Comparison of ENCODE assay signal across 8 cellular contexts in the genomic region with DNA sequence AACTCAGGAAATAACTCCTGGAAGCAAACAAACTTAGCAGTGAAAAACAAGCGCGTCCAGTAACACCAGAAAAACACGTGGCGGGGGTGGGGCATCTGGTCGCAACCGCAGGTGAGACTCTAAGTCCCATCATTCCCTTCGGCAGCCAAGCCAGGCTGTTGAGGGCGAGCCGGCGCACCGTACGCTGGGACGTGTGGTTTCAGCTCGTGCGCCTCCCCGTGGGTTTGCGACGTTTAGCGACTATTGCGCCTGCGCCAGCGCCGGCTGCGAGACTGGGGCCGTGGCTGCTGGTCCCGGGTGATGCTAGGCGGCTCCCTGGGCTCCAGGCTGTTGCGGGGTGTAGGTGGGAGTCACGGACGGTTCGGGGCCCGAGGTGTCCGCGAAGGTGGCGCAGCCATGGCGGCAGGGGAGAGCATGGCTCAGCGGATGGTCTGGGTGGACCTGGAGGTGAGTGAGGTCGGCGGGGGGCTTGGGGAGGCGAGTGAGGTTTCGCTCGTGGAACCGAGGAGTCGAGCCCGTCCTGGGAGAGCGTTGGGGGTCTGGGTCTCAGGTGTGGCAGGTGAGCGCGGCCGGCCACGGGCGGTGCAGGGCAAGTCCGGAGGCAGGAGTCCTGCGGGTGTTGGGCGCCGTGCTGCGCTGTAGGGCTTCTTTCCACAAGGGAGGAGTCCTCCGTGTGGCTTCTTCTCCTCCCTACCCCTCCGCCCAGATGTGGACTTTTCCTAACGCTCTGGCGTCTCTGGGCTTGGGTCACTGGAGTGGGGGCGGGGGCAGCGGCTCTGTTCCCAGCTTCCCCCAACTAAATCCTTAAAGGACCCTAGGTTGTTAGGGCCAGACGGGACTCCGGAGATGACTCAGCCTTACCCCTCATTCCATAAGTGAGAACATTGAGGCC. TPM values are rescaled to one million over a fixed set of nuclear protein-coding genes. Genes with fewer than 3 reads are reported as not detected.
A peak's percentile ranks its signal among the peaks of the same experiment; 100 is the strongest.
DNase-seq lines count a peak whose midpoint lies in the region; ATAC-seq and TF ChIP-seq lines count a peak whose summit lies in the region.

A gene (plus strand): TSS at position 239 of the 892 bp plus-strand sequence. CDS start 62 bp downstream, at position 301.

- peak within 1 kb of the TSS; percentile 97 for H3K4me3 Mint-ChIP-seq in dendritic cell treated with granulocyte-macrophage colony-stimulating factor and Interleukin-4, amounts not matched to agents 40 ng/mL and 50 ng/mL, for 4 days

- H3K4me1 ChIP-seq in left lung, result peaks cover 11 to 22% of the 10 kb centered on the region in 2 donors

- ATAC-seq in GM19372 (IDR thresholded peaks at IDR 0.05; ENCODE audit: low read depth, unreplicated experiment), result peak; percentile 99
- peak; percentile 95 for ATAC-seq in HG03558 (IDR thresholded peaks at IDR 0.05; ENCODE audit: extremely low read depth, unreplicated experiment)
- ATAC-seq in left lung, result peak; percentile 99

- H3K27ac ChIP-seq in left lung, result peak within 1 kb of the TSS; percentile 75 to 86

- intact Hi-C loops in dendritic cell treated with granulocyte-macrophage colony-stimulating factor and Interleukin-4, amounts not matched to agents 40 ng/mL and 50 ng/mL, for 4 days (cut with micrococcal nuclease), result loop anchor here (1.0 to 5.0 kb wide), 2 partner anchors 38 to 97 kb away; no protein-coding TSS in a partner anchor
- intact Hi-C loops in left lung (cut with DNase I), result no loop called here

- no peaks in the 10 kb centered on the region for H3K27me3 ChIP-seq in left lung

- TF ChIP-seq CTCF in left lung (IDR thresholded peaks at IDR 0.05), result peak in 1 of 2 donors; percentile 26

- peak within 1 kb of the TSS; percentile 71 to 79 for H3K4me3 ChIP-seq in left lung

- H3K27ac Mint-ChIP-seq in dendritic cell treated with granulocyte-macrophage colony-stimulating factor and Interleukin-4, amounts not matched to agents 40 ng/mL and 50 ng/mL, for 4 days, result peak within 1 kb of the TSS; percentile 79

- H3K36me3 Mint-ChIP-seq in dendritic cell treated with granulocyte-macrophage colony-stimulating factor and Interleukin-4, amounts not matched to agents 40 ng/mL and 50 ng/mL, for 4 days (ENCODE audit: low read depth), result peaks cover 9% of the 10 kb centered on the region

- no peaks in the 10 kb centered on the region for H3K9me3 ChIP-seq in left lung

- no peaks in the 10 kb centered on the region for H3K27me3 Mint-ChIP-seq in dendritic cell treated with granulocyte-macrophage colony-stimulating factor and Interleukin-4, amounts not matched to agents 40 ng/mL and 50 ng/mL, for 4 days

- DNase-seq in CD1c-positive myeloid dendritic cell (ENCODE audit: extremely low spot score) (peak; percentile 95), NCI-H748 treated with DMSO at 0.1 percent for 48 hours (lab: John Stamatoyannopoulos, UW) (peak; percentile 62), left lung (peak; percentile 96 to 97)
- peak; percentile 87 to 92 for DNase-seq in activated CD4-positive, alpha-beta T cell treated with anti-CD3 and anti-CD28 coated beads, Interleukin-2, amount 50 U/mL, for 24 hours (ENCODE audit: low read depth in 1 of 2, low spot score in 1 of 2)
- DNase-seq in stimulated activated CD4-positive, alpha-beta T cell treated with anti-CD3 and anti-CD28 coated beads, Interleukin-2, amount 100 ng/mL, for 48 hours, result peak; percentile 88

- peaks cover 0 to 8% of the 10 kb centered on the region in 2 donors for H3K36me3 ChIP-seq in left lung

- no peaks in the 10 kb centered on the region for H3K9me3 Mint-ChIP-seq in dendritic cell treated with granulocyte-macrophage colony-stimulating factor and Interleukin-4, amounts not matched to agents 40 ng/mL and 50 ng/mL, for 4 days

- H3K4me1 Mint-ChIP-seq in dendritic cell treated with granulocyte-macrophage colony-stimulating factor and Interleukin-4, amounts not matched to agents 40 ng/mL and 50 ng/mL, for 4 days (ENCODE audit: low read depth), result peaks cover 15% of the 10 kb centered on the region

RNA-seq across cellular contexts. Expression of the gene that starts here (rescaled TPM):
- total RNA-seq in left lung, result 10 to 100 TPM; 77.0 to 97.1 TPM

Comparison
In these comparisons a context has a peak if more than half of its experiments do, and no peak if none do; other contexts are left out.
1. Peak in every context shown above with its lines: DNase-seq, ATAC-seq, H3K4me3 ChIP-seq and H3K27ac ChIP-seq.